In the genomic region with DNA sequence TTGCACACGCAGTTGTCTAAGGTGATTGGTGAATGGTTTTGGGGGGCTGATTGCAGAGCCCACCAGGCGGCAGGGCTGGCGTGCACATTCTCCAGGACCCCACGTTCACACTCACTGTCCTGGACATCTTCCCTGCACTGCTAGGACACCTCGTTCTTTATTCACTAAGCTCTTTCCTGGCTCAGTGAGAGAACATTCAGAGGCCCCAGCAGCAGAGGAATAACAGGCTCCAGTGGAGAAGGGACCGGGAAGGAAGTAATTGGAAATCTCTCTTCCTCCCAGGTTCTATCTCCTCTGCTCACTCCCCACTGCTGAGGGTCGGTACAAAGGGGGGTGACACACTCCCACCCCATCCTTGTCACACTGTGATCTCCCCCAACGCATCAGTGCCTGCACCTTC, we compare ENCODE assay signal across 17 cellular contexts.
"Had no signal": no experiment of that assay in that cellular context is flagged by ENCODE, and none has a peak within 500 bp of the region (broad histone marks: within the 10 kb centered on the region; RNA-seq: fewer than 3 reads in every experiment).

No MANE protein-coding gene starts in this region.

- H3K4me1 ChIP-seq: sigmoid colon, upper lobe of left lung had no signal

- H3K9me3 ChIP-seq: heart left ventricle, neutrophil, sigmoid colon, thyroid gland, upper lobe of left lung, vagina had no signal

- H3K4me3 ChIP-seq: heart left ventricle, sigmoid colon, skin epidermis, stomach, thyroid gland, upper lobe of left lung, vagina had no signal

- H3K27ac ChIP-seq: heart left ventricle, neutrophil, sigmoid colon, skin epidermis, stomach, thyroid gland, upper lobe of left lung, vagina had no signal

- H3K27me3 ChIP-seq: thyroid gland, upper lobe of left lung, vagina had no signal

- H3K4me3 Mint-ChIP-seq: naive thymus-derived CD4-positive, alpha-beta T cell had no signal

- ATAC-seq: heart left ventricle; naive thymus-derived CD4-positive, alpha-beta T cell had no signal

- H3K27ac Mint-ChIP-seq: naive thymus-derived CD4-positive, alpha-beta T cell; nephron progenitor cell had no signal

- H3K36me3 ChIP-seq: neutrophil, sigmoid colon, upper lobe of left lung, vagina had no signal

- DNase-seq: cortex of kidney; effector CD8-positive, alpha-beta T cell; foreskin melanocyte; heart left ventricle; kidney glomerular epithelial cell; mesendoderm; naive thymus-derived CD4-positive, alpha-beta T cell; nephron progenitor cell; sigmoid colon; stimulated activated CD4-positive, alpha-beta T cell treated with anti-CD3 and anti-CD28 coated beads, Interleukin-12 subunit alpha, Interleukin-12 subunit beta, amount 100 ng/mL, for 4 hours; stimulated activated naive CD4-positive, alpha-beta T cell; stomach; upper lobe of left lung had no signal
